ENCODE assay signal across 21 cellular contexts in the genomic region with DNA sequence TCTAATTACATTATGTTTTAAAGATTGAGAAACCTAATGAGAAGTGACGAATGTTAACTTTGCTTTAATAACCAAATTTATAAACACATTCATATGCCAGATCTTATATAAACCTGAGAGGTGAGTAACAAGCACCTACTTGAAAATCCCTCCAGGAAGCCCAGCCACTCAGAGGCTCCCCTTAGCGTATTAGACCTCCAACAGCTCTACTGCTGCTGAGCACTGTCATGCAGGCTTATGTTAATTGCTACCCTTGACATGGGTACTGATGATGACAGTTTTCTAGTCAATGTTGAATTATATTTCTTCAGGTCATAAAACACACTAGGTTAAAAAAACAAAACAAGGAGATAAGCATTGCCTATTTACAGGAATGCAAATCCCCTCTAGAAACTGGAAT.
"Had no signal": no experiment of that assay in that cellular context is flagged by ENCODE, and none has a peak within 500 bp of the region (broad histone marks: within the 10 kb centered on the region; RNA-seq: fewer than 3 reads in every experiment).

No MANE protein-coding gene starts in this region.

- H3K27ac ChIP-seq: brain microvascular endothelial cell, neural progenitor cell, right atrium auricular region, VCaP had no signal

- H3K27me3 Mint-ChIP-seq: naive B cell, progenitor cell of endocrine pancreas had no signal

- H3K4me3 Mint-ChIP-seq: naive B cell, neural progenitor cell had no signal

- H3K36me3 Mint-ChIP-seq: naive B cell had no signal

- H3K9me3 ChIP-seq: mucosa of descending colon, right atrium auricular region had no signal

- ATAC-seq: left ventricle myocardium superior, mucosa of descending colon had no signal

- H3K27me3 ChIP-seq: brain microvascular endothelial cell, neural progenitor cell, right atrium auricular region had no signal

- H3K4me3 ChIP-seq: mucosa of descending colon, neural progenitor cell, right atrium auricular region had no signal

- H3K4me1 Mint-ChIP-seq: naive B cell, neural progenitor cell had no signal

- H3K27ac Mint-ChIP-seq: naive B cell, neural progenitor cell had no signal

- DNase-seq: activated CD4-positive, alpha-beta T cell treated with anti-CD3 and anti-CD28 coated beads for 1 hour; activated CD8-positive, alpha-beta memory T cell treated with anti-CD3 and anti-CD28 coated beads for 24 hours; activated CD8-positive, alpha-beta memory T cell treated with anti-CD3 and anti-CD28 coated beads, Interleukin-2, amount 50 U/mL, for 48 hours; activated effector memory CD4-positive, alpha-beta T cell treated with Interleukin-2 at 50 U/mL for 16 hours; activated naive CD4-positive, alpha-beta T cell treated with anti-CD3 and anti-CD28 coated beads, Interleukin-2, amount 50 U/mL, for 16 hours; activated T-cell treated with anti-CD3 and anti-CD28 coated beads, Interleukin-2, amount 50 U/mL, for 48 hours; aorta; brain microvascular endothelial cell; effector CD4-positive, alpha-beta T cell; hypothalamus; left ventricle myocardium superior; mucosa of descending colon; naive B cell; stimulated activated CD4-positive, alpha-beta T cell treated with anti-CD3 and anti-CD28 coated beads, Interleukin-12 subunit alpha, Interleukin-12 subunit beta, amount 100 ng/mL, for 4 hours; stimulated activated CD4-positive, alpha-beta T cell treated with anti-CD3 and anti-CD28 coated beads, Interleukin-1b, Interleukin-23, amount 100 ng/mL, for 48 hours; stimulated activated CD8-positive, alpha-beta memory T cell treated with anti-CD3 and anti-CD28 coated beads, Interleukin-4, amount 100 ng/mL, for 48 hours; stimulated activated naive CD4-positive, alpha-beta T cell had no signal

- H3K9me3 Mint-ChIP-seq: neural progenitor cell had no signal

- H3K4me1 ChIP-seq: neural progenitor cell, right atrium auricular region had no signal
